Comparison of ENCODE assay signal across 18 cellular contexts in genomic region chr10:86870679-86871078, GRCh38.
"Had no signal": no experiment of that assay in that cellular context is flagged by ENCODE, and none has a peak within 500 bp of the region (broad histone marks: within the 10 kb centered on the region; RNA-seq: fewer than 3 reads in every experiment).

No MANE protein-coding gene starts in this region.

- FAIRE-seq: small intestine had no signal

- H3K27ac Mint-ChIP-seq: activated CD8-positive, alpha-beta T cell treated with anti-CD3 and anti-CD28 coated beads for 36 hours; activated naive CD8-positive, alpha-beta T cell treated with anti-CD3 and anti-CD28 coated beads, Interleukin-2, amount 50 U/mL, for 24 hours; activated T-helper 1 cell treated with anti-CD3 and anti-CD28 coated beads, Interleukin-12 subunit alpha, Interleukin-12 subunit beta, Interleukin-2, Interleukin-4 antibody, amounts not matched to agents 30 ng/mL and 10 ng/mL and 1 ng/mL, durations not matched to agents 14 hours and 24 hours and 36 hours had no signal

- H3K27ac ChIP-seq: ascending aorta, gastroesophageal sphincter, neutrophil, right atrium auricular region, tibial artery, VCaP had no signal

- H3K4me3 Mint-ChIP-seq: activated CD8-positive, alpha-beta T cell treated with anti-CD3 and anti-CD28 coated beads for 36 hours; activated naive CD8-positive, alpha-beta T cell treated with anti-CD3 and anti-CD28 coated beads, Interleukin-2, amount 50 U/mL, for 24 hours; activated T-helper 1 cell treated with anti-CD3 and anti-CD28 coated beads, Interleukin-12 subunit alpha, Interleukin-12 subunit beta, Interleukin-2, Interleukin-4 antibody, amounts not matched to agents 30 ng/mL and 10 ng/mL and 1 ng/mL, durations not matched to agents 14 hours and 24 hours and 36 hours had no signal

- ATAC-seq: activated CD8-positive, alpha-beta T cell treated with anti-CD3 and anti-CD28 coated beads for 36 hours; activated naive CD8-positive, alpha-beta T cell treated with anti-CD3 and anti-CD28 coated beads, Interleukin-2, amount 50 U/mL, for 24 hours; gastroesophageal sphincter had no signal

- H3K9me3 Mint-ChIP-seq: activated CD8-positive, alpha-beta T cell treated with anti-CD3 and anti-CD28 coated beads for 36 hours; activated naive CD8-positive, alpha-beta T cell treated with anti-CD3 and anti-CD28 coated beads, Interleukin-2, amount 50 U/mL, for 24 hours; activated T-helper 1 cell treated with anti-CD3 and anti-CD28 coated beads, Interleukin-12 subunit alpha, Interleukin-12 subunit beta, Interleukin-2, Interleukin-4 antibody, amounts not matched to agents 30 ng/mL and 10 ng/mL and 1 ng/mL, durations not matched to agents 14 hours and 24 hours and 36 hours had no signal

- H3K9me3 ChIP-seq: ascending aorta, gastroesophageal sphincter, neutrophil, right atrium auricular region, tibial artery had no signal

- DNase-seq: activated CD4-positive, alpha-beta T cell treated with anti-CD3 and anti-CD28 coated beads for 4 hours; activated CD8-positive, alpha-beta T cell treated with anti-CD3 and anti-CD28 coated beads for 36 hours; activated naive CD4-positive, alpha-beta T cell; activated naive CD8-positive, alpha-beta T cell treated with anti-CD3 and anti-CD28 coated beads, Interleukin-2, amount 50 U/mL, for 24 hours; caudate nucleus; cortex of kidney; effector memory CD4-positive, alpha-beta T cell; left ventricle myocardium superior; mesenchymal stem cell; posterior cingulate gyrus; small intestine; tibial artery had no signal

- H3K4me1 Mint-ChIP-seq: activated naive CD8-positive, alpha-beta T cell treated with anti-CD3 and anti-CD28 coated beads, Interleukin-2, amount 50 U/mL, for 24 hours had no signal

- H3K36me3 ChIP-seq: ascending aorta, gastroesophageal sphincter, neutrophil, right atrium auricular region, tibial artery had no signal

- H3K27me3 Mint-ChIP-seq: activated CD8-positive, alpha-beta T cell treated with anti-CD3 and anti-CD28 coated beads for 36 hours; activated naive CD8-positive, alpha-beta T cell treated with anti-CD3 and anti-CD28 coated beads, Interleukin-2, amount 50 U/mL, for 24 hours had no signal

- H3K4me3 ChIP-seq: ascending aorta, gastroesophageal sphincter, right atrium auricular region, tibial artery had no signal

- H3K27me3 ChIP-seq: ascending aorta, gastroesophageal sphincter, right atrium auricular region, tibial artery had no signal
